ENCODE assay signal across 17 cellular contexts in genomic region chr1:230831706-230832105, GRCh38.
"Had no signal": no experiment of that assay in that cellular context is flagged by ENCODE, and none has a peak within 500 bp of the region (broad histone marks: within the 10 kb centered on the region; RNA-seq: fewer than 3 reads in every experiment).

No MANE protein-coding gene starts in this region.

- H3K4me3 ChIP-seq: testis, vagina had no signal

- H3K9me3 Mint-ChIP-seq: activated T-helper 2 cell treated with anti-CD3 and anti-CD28 coated beads, Interferon-gamma antibody, Interleukin-2, Interleukin-4, amounts not matched to agents 10 μg/mL and 5 μg/mL and 100 μg/mL, durations not matched to agents 14 hours and 24 hours and 36 hours; WTC11 had no signal

- H3K27ac ChIP-seq: testis, vagina had no signal

- H3K4me1 Mint-ChIP-seq: activated naive CD8-positive, alpha-beta T cell treated with anti-CD3 and anti-CD28 coated beads for 36 hours; stimulated activated naive B cell treated with anti-CD40 and anti-IgM and Interleukin-4, amounts not matched to agents 10 μg/mL and 1 μg/mL and 100 μg/mL, for 72 hours; WTC11 had no signal

- H3K27me3 ChIP-seq: testis, vagina had no signal

- H3K27me3 Mint-ChIP-seq: type B pancreatic cell had no signal

- H3K4me3 Mint-ChIP-seq: activated naive CD8-positive, alpha-beta T cell treated with anti-CD3 and anti-CD28 coated beads for 36 hours; activated T-cell treated with anti-CD3 and anti-CD28 coated beads, Interleukin-2, amount 50 U/mL, for 4 hours; nephron progenitor cell; stimulated activated naive B cell treated with anti-CD40 and anti-IgM and Interleukin-4, amounts not matched to agents 10 μg/mL and 1 μg/mL and 100 μg/mL, for 72 hours; type B pancreatic cell; WTC11 had no signal

- H3K36me3 ChIP-seq: vagina had no signal

- FAIRE-seq: small intestine had no signal

- H3K36me3 Mint-ChIP-seq: stimulated activated naive B cell treated with anti-CD40 and anti-IgM and Interleukin-4, amounts not matched to agents 10 μg/mL and 1 μg/mL and 100 μg/mL, for 72 hours; WTC11 had no signal

- DNase-seq: activated CD4-positive, alpha-beta T cell treated with anti-CD3 and anti-CD28 coated beads, Interleukin-2, amount 50 U/mL, for 4 hours; activated CD8-positive, alpha-beta memory T cell treated with anti-CD3 and anti-CD28 coated beads, Interleukin-2, amount 50 U/mL, for 4 hours; activated naive CD4-positive, alpha-beta T cell; activated naive CD8-positive, alpha-beta T cell treated with anti-CD3 and anti-CD28 coated beads for 36 hours; activated T-cell treated with anti-CD3 and anti-CD28 coated beads, Interleukin-2, amount 50 U/mL, for 4 hours; erythroblast; nephron progenitor cell; occipital lobe; small intestine; stimulated activated CD4-positive, alpha-beta T cell treated with anti-CD3 and anti-CD28 coated beads, Interleukin-15, amount 100 ng/mL, for 24 hours; stimulated activated naive B cell treated with anti-CD40 and anti-IgM and Interleukin-4, amounts not matched to agents 10 μg/mL and 1 μg/mL and 100 μg/mL, for 72 hours; T-helper 9 cell; testis had no signal

- H3K9me3 ChIP-seq: testis, vagina had no signal

- H3K27ac Mint-ChIP-seq: activated naive CD8-positive, alpha-beta T cell treated with anti-CD3 and anti-CD28 coated beads for 36 hours; activated T-helper 2 cell treated with anti-CD3 and anti-CD28 coated beads, Interferon-gamma antibody, Interleukin-2, Interleukin-4, amounts not matched to agents 10 μg/mL and 5 μg/mL and 100 μg/mL, durations not matched to agents 14 hours and 24 hours and 36 hours; nephron progenitor cell; stimulated activated naive B cell treated with anti-CD40 and anti-IgM and Interleukin-4, amounts not matched to agents 10 μg/mL and 1 μg/mL and 100 μg/mL, for 72 hours; type B pancreatic cell; WTC11 had no signal
